In the genomic region with DNA sequence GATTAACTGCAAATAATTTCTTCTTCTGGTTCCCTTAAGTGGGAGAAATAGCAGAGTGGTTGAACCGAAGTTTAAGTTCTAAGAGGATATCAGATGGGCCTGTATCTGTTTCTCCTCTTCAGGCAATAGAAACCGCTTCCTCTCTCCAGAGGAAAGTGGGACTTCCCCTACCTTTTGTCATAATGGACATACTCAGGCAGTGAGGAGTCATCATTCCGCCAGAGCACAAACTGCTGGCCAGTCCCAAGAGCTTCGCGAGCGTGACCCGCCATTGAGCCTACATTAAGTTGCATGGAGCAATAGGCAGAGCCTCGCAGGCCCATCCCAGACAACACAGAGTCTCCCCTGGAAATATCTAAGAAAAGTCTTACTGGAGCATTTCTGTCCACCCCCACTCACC, we compare ENCODE assay signal across 12 cellular contexts.
DNase-seq lines count a peak whose midpoint lies in the region; ATAC-seq, FAIRE-seq and TF ChIP-seq lines count a peak whose summit lies in the region.
"Had no signal": no experiment of that assay in that cellular context is flagged by ENCODE, and none has a peak within 500 bp of the region (broad histone marks: within the 10 kb centered on the region; RNA-seq: fewer than 3 reads in every experiment).

No MANE protein-coding gene starts in this region.

- CTCF ChIA-PET in CD4-positive, alpha-beta T cell (lab: Charles Lee): interaction anchor here (0.6 to 1.2 kb wide), 2 partner anchors 45 to 161 kb away, joined by 3 read pairs; no protein-coding TSS in a partner anchor
- CTCF ChIA-PET in activated CD8-positive, alpha-beta T cell treated with anti-CD3 and anti-CD28 coated beads, Interleukin-2, amount 10 ng/mL, durations not matched to agents 7 days and 5 days (lab: Charles Lee): interaction anchor here (0.7 to 5.9 kb wide), 7 partner anchors 13 to 251 kb away, joined by 3 to 33 read pairs (median 3); no protein-coding TSS in a partner anchor
- CTCF ChIA-PET in HepG2 (lab: Yijun Ruan, JAX; ENCODE audit: low intra/inter-chr PET ratio, low total read pairs): no interaction called here

- H3K36me3 ChIP-seq in HepG2 (replicated peaks in 1 of 2; ENCODE audit: control insufficient read depth in 1 of 2, insufficient read depth in 2 of 2, low read length in 2 of 2): no peaks in the 10 kb centered on the region
- H3K36me3 ChIP-seq: SJCRH30 had no signal

- H3K9ac ChIP-seq in HepG2 (ENCODE audit: insufficient read depth, low read depth, low read length): no peak overlapping the region

- H2AFZ ChIP-seq in HepG2 (ENCODE audit: low read length): no peak overlapping the region

- peak; percentile 5 for ATAC-seq in CD4-positive, alpha-beta T cell (ENCODE audit: poor library complexity)
- no peak for ATAC-seq in activated CD8-positive, alpha-beta T cell treated with anti-CD3 and anti-CD28 coated beads, Interleukin-2, amount 10 ng/mL, durations not matched to agents 7 days and 5 days
- no peak for ATAC-seq in HepG2
- no peak for ATAC-seq in HG03571 (IDR thresholded peaks at IDR 0.05; ENCODE audit: unreplicated experiment)
- ATAC-seq in GM21423 (IDR thresholded peaks at IDR 0.05; ENCODE audit: unreplicated experiment): no peak

- TF ChIP-seq CTCF in CD4-positive, alpha-beta T cell (IDR thresholded peaks at IDR 0.05): no peak
- no peak for TF ChIP-seq CTCF in HepG2 (CRISPR knock-in tag; IDR thresholded peaks at IDR 0.05)

- TF ChIP-seq POLR2A in HepG2 (IDR thresholded peaks at IDR 0.05; ENCODE audit: insufficient read depth in 1 of 2, low read depth in 2 of 2, low read length in 2 of 2): no peak

- H3K4me1 Mint-ChIP-seq in CD4-positive, alpha-beta T cell (ENCODE audit: low read depth): peaks cover 82% of the 10 kb centered on the region
- H3K4me1 Mint-ChIP-seq in activated CD8-positive, alpha-beta T cell treated with anti-CD3 and anti-CD28 coated beads, Interleukin-2, amount 10 ng/mL, durations not matched to agents 7 days and 5 days (ENCODE audit: low read depth): peaks cover 81% of the 10 kb centered on the region

- intact Hi-C loops in CD4-positive, alpha-beta T cell (cut with DNase I, micrococcal nuclease): loop anchor here (5.0 to 10.0 kb wide), 5 partner anchors 95 to 747 kb away; no protein-coding TSS in a partner anchor
- intact Hi-C loops in HepG2 (cut with micrococcal nuclease; ENCODE audit: unreplicated experiment): no loop called here

- FAIRE-seq in GM18507 (lab: Jason Lieb, UNC) (peak; percentile 36), HepG2 (lab: Jason Lieb, UNC) (no peak)

- no peaks in the 10 kb centered on the region for H3K79me2 ChIP-seq in HepG2 (ENCODE audit: insufficient read depth, low read length)

- TF ChIP-seq RAD21 in HepG2 (CRISPR knock-in tag; IDR thresholded peaks at IDR 0.05): no peak

- in situ Hi-C loops in HepG2 (cut with HindIII; ENCODE audit: extremely low pct_ligation_motif_present, low pct_unique_long_range_greater_than_20kb): no loop called here

- 96% methylated on average over 8 of the region's 8 CpGs for WGBS in HepG2 (ENCODE audit: low lambda C conversion rate)

- H3K27ac Mint-ChIP-seq in CD4-positive, alpha-beta T cell: peak overlapping the region; percentile 90
- H3K27ac Mint-ChIP-seq in activated CD8-positive, alpha-beta T cell treated with anti-CD3 and anti-CD28 coated beads, Interleukin-2, amount 10 ng/mL, durations not matched to agents 7 days and 5 days: peak overlapping the region; percentile 82

- H3K27me3 Mint-ChIP-seq in CD4-positive, alpha-beta T cell: no peaks in the 10 kb centered on the region
- no peaks in the 10 kb centered on the region for H3K27me3 Mint-ChIP-seq in activated CD8-positive, alpha-beta T cell treated with anti-CD3 and anti-CD28 coated beads, Interleukin-2, amount 10 ng/mL, durations not matched to agents 7 days and 5 days (ENCODE audit: low read depth)

- peak overlapping the region; percentile 89 for H3K27ac ChIP-seq in CD4-positive, alpha-beta T cell (ENCODE audit: low read depth, low read length)
- H3K27ac ChIP-seq in HepG2 (ENCODE audit: extremely low read length, insufficient read depth, low read length): no peak overlapping the region
- H3K27ac ChIP-seq: epithelial cell of prostate, SJCRH30 had no signal

- no peak overlapping the region for H3K4me2 ChIP-seq in HepG2 (ENCODE audit: low read depth, low read length)

- no peaks in the 10 kb centered on the region for H3K9me3 ChIP-seq in CD4-positive, alpha-beta T cell (ENCODE audit: control insufficient read depth, low read length)
- H3K9me3 ChIP-seq in HepG2 (ENCODE audit: low read length): no peaks in the 10 kb centered on the region
- H3K9me3 ChIP-seq: SJCRH30 had no signal

- DNase-seq in CD4-positive, alpha-beta T cell: no peak
- DNase-seq in GM18507 (ENCODE audit: extremely low spot score, insufficient read length, low read depth) (no peak), HepG2 (ENCODE audit: low spot score) (no peak), NCI-H1092 treated with DMSO at 0.1 percent for 48 hours (lab: John Stamatoyannopoulos, UW) (no peak), DMS114 treated with DMSO at 0.1 percent for 48 hours (lab: John Stamatoyannopoulos, UW; ENCODE audit: unreplicated experiment) (no peak)
- DNase-seq in activated CD8-positive, alpha-beta T cell treated with anti-CD3 and anti-CD28 coated beads, Interleukin-2, amount 10 ng/mL, durations not matched to agents 7 days and 5 days: peak; percentile 29
- DNase-seq: GDM1, NCI-H1436, SJCRH30 had no signal

- H3K4me3 Mint-ChIP-seq in CD4-positive, alpha-beta T cell: peak overlapping the region; percentile 59
- peak overlapping the region; percentile 40 for H3K4me3 Mint-ChIP-seq in activated CD8-positive, alpha-beta T cell treated with anti-CD3 and anti-CD28 coated beads, Interleukin-2, amount 10 ng/mL, durations not matched to agents 7 days and 5 days

- no peaks in the 10 kb centered on the region for H4K20me1 ChIP-seq in HepG2 (ENCODE audit: insufficient read depth, low read length)

- H3K27me3 ChIP-seq in CD4-positive, alpha-beta T cell (ENCODE audit: control insufficient read depth, insufficient read depth, low read length): no peaks in the 10 kb centered on the region
- H3K27me3 ChIP-seq in HepG2 (ENCODE audit: control insufficient read depth in 1 of 2, insufficient read depth in 2 of 2, low read length in 2 of 2): no peaks in the 10 kb centered on the region
- H3K27me3 ChIP-seq: SJCRH30 had no signal

- H3K9me3 Mint-ChIP-seq in CD4-positive, alpha-beta T cell: no peaks in the 10 kb centered on the region
- H3K9me3 Mint-ChIP-seq in activated CD8-positive, alpha-beta T cell treated with anti-CD3 and anti-CD28 coated beads, Interleukin-2, amount 10 ng/mL, durations not matched to agents 7 days and 5 days (ENCODE audit: insufficient read depth): no peaks in the 10 kb centered on the region

- H3K4me1 ChIP-seq in HepG2 (ENCODE audit: insufficient read depth, low read length): peaks cover 9% of the 10 kb centered on the region; the same call in 1 of the 2 replicates
- H3K4me1 ChIP-seq: SJCRH30 had no signal

- POLR2A ChIA-PET in CD4-positive, alpha-beta T cell (lab: Charles Lee): interaction anchor here (0.7 to 2.5 kb wide), 5 partner anchors 13 to 161 kb away, joined by 3 to 10 read pairs (median 4); no protein-coding TSS in a partner anchor
- POLR2A ChIA-PET in activated CD8-positive, alpha-beta T cell treated with anti-CD3 and anti-CD28 coated beads, Interleukin-2, amount 10 ng/mL, durations not matched to agents 7 days and 5 days (lab: Charles Lee): interaction anchor here (1.8 kb wide), 1 partner anchor 89 kb away, joined by 5 read pairs; no protein-coding TSS in a partner anchor
- POLR2A ChIA-PET in HepG2 (lab: Yijun Ruan, JAX): no interaction called here

- BruUV-seq in HepG2 (replicated peaks; lab: Mats Ljungman, UMichigan): no TSS peak

- TF ChIP-seq EP300 in HepG2 (IDR thresholded peaks at IDR 0.05; ENCODE audit: low read depth in 2 of 2, low read length in 2 of 2) (no peak), HepG2 (CRISPR knock-in tag; IDR thresholded peaks at IDR 0.05; ENCODE audit: borderline replicate concordance) (no peak)

- peaks cover 6% of the 10 kb centered on the region for H3K36me3 Mint-ChIP-seq in CD4-positive, alpha-beta T cell (ENCODE audit: low read depth)
- no peaks in the 10 kb centered on the region for H3K36me3 Mint-ChIP-seq in activated CD8-positive, alpha-beta T cell treated with anti-CD3 and anti-CD28 coated beads, Interleukin-2, amount 10 ng/mL, durations not matched to agents 7 days and 5 days (ENCODE audit: low read depth)

- H3K4me3 ChIP-seq in HepG2 (replicated peaks in 1 of 3; ENCODE audit: insufficient read depth in 1 of 3, low read depth in 2 of 3, low read length in 3 of 3): no peak overlapping the region
- H3K4me3 ChIP-seq: SJCRH30 had no signal

TF ChIP-seq in HepG2, 621 proteins besides CTCF, POLR2A, EP300 and RAD21 (continues in another document):
- no peak for TF ChIP-seq JUND (CRISPR knock-in tag; IDR thresholded peaks at IDR 0.05)
- TF ChIP-seq, protein P1, sequence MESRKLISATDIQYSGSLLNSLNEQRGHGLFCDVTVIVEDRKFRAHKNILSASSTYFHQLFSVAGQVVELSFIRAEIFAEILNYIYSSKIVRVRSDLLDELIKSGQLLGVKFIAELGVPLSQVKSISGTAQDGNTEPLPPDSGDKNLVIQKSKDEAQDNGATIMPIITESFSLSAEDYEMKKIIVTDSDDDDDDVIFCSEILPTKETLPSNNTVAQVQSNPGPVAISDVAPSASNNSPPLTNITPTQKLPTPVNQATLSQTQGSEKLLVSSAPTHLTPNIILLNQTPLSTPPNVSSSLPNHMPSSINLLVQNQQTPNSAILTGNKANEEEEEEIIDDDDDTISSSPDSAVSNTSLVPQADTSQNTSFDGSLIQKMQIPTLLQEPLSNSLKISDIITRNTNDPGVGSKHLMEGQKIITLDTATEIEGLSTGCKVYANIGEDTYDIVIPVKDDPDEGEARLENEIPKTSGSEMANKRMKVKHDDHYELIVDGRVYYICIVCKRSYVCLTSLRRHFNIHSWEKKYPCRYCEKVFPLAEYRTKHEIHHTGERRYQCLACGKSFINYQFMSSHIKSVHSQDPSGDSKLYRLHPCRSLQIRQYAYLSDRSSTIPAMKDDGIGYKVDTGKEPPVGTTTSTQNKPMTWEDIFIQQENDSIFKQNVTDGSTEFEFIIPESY (CRISPR knock-in tag; IDR thresholded peaks at IDR 0.05): peak; percentile 57; the same call in 1 of the 2 replicates
- TF ChIP-seq, protein P2, sequence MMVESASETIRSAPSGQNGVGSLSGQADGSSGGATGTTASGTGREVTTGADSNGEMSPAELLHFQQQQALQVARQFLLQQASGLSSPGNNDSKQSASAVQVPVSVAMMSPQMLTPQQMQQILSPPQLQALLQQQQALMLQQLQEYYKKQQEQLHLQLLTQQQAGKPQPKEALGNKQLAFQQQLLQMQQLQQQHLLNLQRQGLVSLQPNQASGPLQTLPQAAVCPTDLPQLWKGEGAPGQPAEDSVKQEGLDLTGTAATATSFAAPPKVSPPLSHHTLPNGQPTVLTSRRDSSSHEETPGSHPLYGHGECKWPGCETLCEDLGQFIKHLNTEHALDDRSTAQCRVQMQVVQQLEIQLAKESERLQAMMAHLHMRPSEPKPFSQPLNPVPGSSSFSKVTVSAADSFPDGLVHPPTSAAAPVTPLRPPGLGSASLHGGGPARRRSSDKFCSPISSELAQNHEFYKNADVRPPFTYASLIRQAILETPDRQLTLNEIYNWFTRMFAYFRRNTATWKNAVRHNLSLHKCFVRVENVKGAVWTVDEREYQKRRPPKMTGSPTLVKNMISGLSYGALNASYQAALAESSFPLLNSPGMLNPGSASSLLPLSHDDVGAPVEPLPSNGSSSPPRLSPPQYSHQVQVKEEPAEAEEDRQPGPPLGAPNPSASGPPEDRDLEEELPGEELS (CRISPR knock-in tag; IDR thresholded peaks at IDR 0.05): no peak
